In the genomic region with DNA sequence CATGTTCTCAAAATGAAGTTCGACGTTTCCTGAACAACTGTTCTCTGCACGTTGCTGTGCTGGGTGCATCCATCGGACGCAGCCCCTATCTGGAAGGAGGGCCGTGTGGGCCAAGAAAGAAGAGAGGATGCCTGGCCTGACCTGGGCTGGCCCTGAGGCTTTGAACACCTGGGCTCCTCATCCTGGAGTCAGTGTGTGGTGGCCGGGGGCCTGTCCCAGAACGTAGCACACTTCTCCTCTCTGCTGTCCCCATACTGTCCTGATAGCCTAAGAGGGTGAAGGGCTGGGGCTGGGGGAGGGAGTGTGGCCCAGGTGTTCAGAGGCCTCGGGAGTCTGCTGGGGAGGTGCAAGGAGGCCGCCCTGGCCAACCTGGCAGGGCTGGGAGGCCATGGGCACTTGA, we compare ENCODE assay signal across 18 cellular contexts. TPM values are rescaled to one million over a fixed set of nuclear protein-coding genes. Genes with fewer than 3 reads are reported as not detected.
DNase-seq lines count a peak whose midpoint lies in the region; ATAC-seq and TF ChIP-seq lines count a peak whose summit lies in the region.
"Had no signal": no experiment of that assay in that cellular context is flagged by ENCODE, and none has a peak within 500 bp of the region (broad histone marks: within the 10 kb centered on the region; RNA-seq: fewer than 3 reads in every experiment).

No MANE protein-coding gene starts in this region.

- intact Hi-C loops in heart left ventricle (cut with DNase I) (no loop called here), cardiac septum (cut with DNase I) (no loop called here), posterior vena cava (cut with DNase I) (loop anchor here in 1 of 2 donors (10.0 kb wide), 1 partner anchor 198 kb away; no protein-coding TSS in a partner anchor)

- H3K9me3 ChIP-seq in heart left ventricle (peaks cover 0 to 8% (median 0%) of the 10 kb centered on the region in 12 donors), gastroesophageal sphincter (no peaks in the 10 kb centered on the region)
- H3K9me3 ChIP-seq: adrenal gland had no signal

- H3K4me1 ChIP-seq in heart left ventricle (peaks cover 0 to 47% (median 28%) of the 10 kb centered on the region in 12 donors), gastroesophageal sphincter (peaks cover 20 to 75% (median 39%) of the 10 kb centered on the region in 3 donors)

- no peak for ATAC-seq in heart left ventricle
- ATAC-seq in gastroesophageal sphincter, result no peak
- ATAC-seq: activated T-cell treated with anti-CD3 and anti-CD28 coated beads, Interleukin-2, amount 50 U/mL, for 72 hours; GM12878; K562; Panc1; stimulated activated effector memory CD8-positive, alpha-beta T cell treated with anti-CD3 and anti-CD28 coated beads, Interleukin-12 subunit alpha, Interleukin-12 subunit beta, amount 100 ng/mL, for 72 hours had no signal

- H3K27ac ChIP-seq in heart left ventricle, result peak overlapping the region in 11 of 12 donors; percentile 60 to 90 (median 76)
- H3K27ac ChIP-seq in gastroesophageal sphincter, result peak overlapping the region; percentile 82 to 92 (median 85)

- peak in 1 of 5 donors; percentile 28 for DNase-seq in heart left ventricle
- DNase-seq in cardiac septum (ENCODE audit: low spot score), result no peak
- DNase-seq in posterior vena cava (ENCODE audit: low spot score), result peak; percentile 58
- no peak for DNase-seq in GM03348 (ENCODE audit: low spot score)
- DNase-seq in DMS79 treated with DMSO at 0.1 percent for 48 hours (lab: John Stamatoyannopoulos, UW), result no peak
- DNase-seq in midbrain (lab: John Stamatoyannopoulos, UW), result no peak
- no peak for DNase-seq in NCI-H446 (lab: John Stamatoyannopoulos, UW)
- DNase-seq: activated CD4-positive, alpha-beta memory T cell treated with anti-CD3 and anti-CD28 coated beads, Interleukin-2, amount 10 ng/mL, durations not matched to agents 7 days and 5 days; activated T-cell treated with anti-CD3 and anti-CD28 coated beads, Interleukin-2, amount 50 U/mL, for 72 hours; COR-L47; NCI-H1048; NCI-H774 had no signal

- 72 to 83% (median 76%) methylated on average over 10 of the region's 10 CpGs for WGBS in heart left ventricle, 4 donors
- 30 to 32% methylated on average over 2 to 3 of the region's 10 CpGs for WGBS in gastroesophageal sphincter (ENCODE audit: low coverage in 1 of 2), 2 donors

- H3K36me3 ChIP-seq in heart left ventricle (no peaks in the 10 kb centered on the region), gastroesophageal sphincter (no peaks in the 10 kb centered on the region)
- H3K36me3 ChIP-seq: adrenal gland had no signal

- no peak for TF ChIP-seq CTCF in heart left ventricle (IDR thresholded peaks at IDR 0.05)
- TF ChIP-seq CTCF in gastroesophageal sphincter (IDR thresholded peaks at IDR 0.05), result no peak

- H3K27me3 ChIP-seq in heart left ventricle, result no peaks in the 10 kb centered on the region
- H3K27me3 ChIP-seq in gastroesophageal sphincter, result no peaks in the 10 kb centered on the region
- H3K27me3 ChIP-seq: adrenal gland had no signal

- no peak for TF ChIP-seq EP300 in gastroesophageal sphincter (IDR thresholded peaks at IDR 0.05)

- no peak for TF ChIP-seq POLR2A in heart left ventricle (IDR thresholded peaks at IDR 0.05)
- TF ChIP-seq POLR2A in gastroesophageal sphincter (IDR thresholded peaks at IDR 0.05), result no peak

- H3K4me3 ChIP-seq in heart left ventricle, result no peak overlapping the region
- H3K4me3 ChIP-seq in gastroesophageal sphincter, result no peak overlapping the region
- H3K4me3 ChIP-seq: adrenal gland, GM12878, K562 had no signal

RNA-seq across cellular contexts. Expression of a gene that starts 21.5 kb away (rescaled TPM):
- total RNA-seq in heart left ventricle (10 to 100 TPM in 7 of 9 donors, 1 to 10 TPM in 2; 7.6 to 91.3 (median 13.4) TPM), cardiac septum (21.6 TPM), gastroesophageal sphincter (10 to 100 TPM; 48.5 to 86.4 (median 74.9) TPM), posterior vena cava (100 to 1,000 TPM in 1 of 2 donors, 10 to 100 TPM in 1; 71.1 to 196 TPM)
- polyA plus RNA-seq in heart left ventricle, result 10 to 100 TPM in 1 of 2 donors, 1 to 10 TPM in 1; 8.5 to 18.9 TPM
